ENCODE assay signal across 8 cellular contexts in genomic region chr16:30377050-30377811, GRCh38. TPM values are rescaled to one million over a fixed set of nuclear protein-coding genes. Genes with fewer than 3 reads are reported as not detected.
DNase-seq lines count a peak whose midpoint lies in the region; ATAC-seq, FAIRE-seq and TF ChIP-seq lines count a peak whose summit lies in the region.

No MANE protein-coding gene starts in this region.

- TF ChIP-seq CTCF in A549 (IDR thresholded peaks at IDR 0.05) (no peak), HCT116 (IDR thresholded peaks at IDR 0.05 in 2 of 3, conservative IDR thresholded peaks at IDR 0.05 in 1 of 3; ENCODE audit: borderline replicate concordance in 1 of 3, insufficient read depth in 1 of 3, low read depth in 2 of 3, low read length in 2 of 3) (no peak), right lobe of liver (IDR thresholded peaks at IDR 0.05) (no peak), upper lobe of left lung (IDR thresholded peaks at IDR 0.05) (no peak)

- peak overlapping the region; percentile 84 for H3K4me3 ChIP-seq in A549
- H3K4me3 ChIP-seq in HCT116 (replicated peaks in 1 of 2; ENCODE audit: low read depth in 1 of 2, low read length in 2 of 2) = peak overlapping the region; percentile 64 to 95
- H3K4me3 ChIP-seq in adipocyte (ENCODE audit: low read length) = peak overlapping the region; percentile 81
- peak overlapping the region; percentile 60 to 69 (median 64) for H3K4me3 ChIP-seq in right lobe of liver
- H3K4me3 ChIP-seq in upper lobe of left lung = peak overlapping the region in 3 of 4 donors; percentile 73 to 74 (median 73)

- H3K27me3 ChIP-seq in HCT116 (ENCODE audit: insufficient read depth, low read length) (no peaks in the 10 kb centered on the region), adipocyte (replicated peaks; ENCODE audit: control insufficient read depth, insufficient read depth, low read length) (no peaks in the 10 kb centered on the region), right lobe of liver (no peaks in the 10 kb centered on the region), upper lobe of left lung (no peaks in the 10 kb centered on the region)

- DNase-seq in A549 (ENCODE audit: low read depth in 1 of 2, low spot score in 1 of 2) (no peak), HCT116 (ENCODE audit: low read depth, low spot score) (no peak), adipocyte (ENCODE audit: low read depth) (no peak), right lobe of liver (no peak), upper lobe of left lung (no peak), middle frontal gyrus (ENCODE audit: extremely low spot score, low spot score) (no peak), AG20443 (ENCODE audit: low spot score) (no peak), NCI-H2227 treated with DMSO at 0.1 percent for 48 hours (lab: John Stamatoyannopoulos, UW) (no peak)

- TSS peak; percentile 84 for BruUV-seq in HCT116 (replicated peaks; lab: Mats Ljungman, UMichigan)

- ATAC-seq in A549 (no peak; a peak in 1 of 6 replicates), HCT116 (no peak), right lobe of liver (no peak), upper lobe of left lung (ENCODE audit: low FRiP score in 2 of 2) (no peak)

- TF ChIP-seq EP300 in A549 (IDR thresholded peaks at IDR 0.05) = no peak
- no peak for TF ChIP-seq EP300 in upper lobe of left lung (IDR thresholded peaks at IDR 0.05)

- CTCF ChIA-PET in A549 (lab: Yijun Ruan, JAX) (interaction anchor here (0.8 to 2.1 kb wide), 3 partner anchors 13 to 284 kb away, joined by 3 to 6 read pairs (median 3); no protein-coding TSS in a partner anchor), HCT116 (lab: Charles Lee) (no interaction called here)

- TF ChIP-seq POLR2A in A549 (IDR thresholded peaks at IDR 0.05; ENCODE audit: low read length) (peak; percentile 52; the same call in 1 of the 2 replicates), HCT116 (IDR thresholded peaks at IDR 0.05; ENCODE audit: borderline replicate concordance, extremely low read depth, insufficient read depth, insufficient read length) (no peak), right lobe of liver (IDR thresholded peaks at IDR 0.05) (no peak), upper lobe of left lung (IDR thresholded peaks at IDR 0.05) (no peak)

- TF ChIP-seq RAD21 in A549 (conservative IDR thresholded peaks at IDR 0.05 in 1 of 2, IDR thresholded peaks at IDR 0.05 in 1 of 2) = no peak
- no peak for TF ChIP-seq RAD21 in HCT116 (IDR thresholded peaks at IDR 0.05; ENCODE audit: low read depth)

- WGBS in A549 (ENCODE audit: missing lambda C conversion rate) = 59% methylated on average over 25 of the region's 29 CpGs
- WGBS in right lobe of liver (ENCODE audit: insufficient coverage, low coverage, low lambda C conversion rate, missing lambda C conversion rate) = 51% methylated on average over 20 of the region's 29 CpGs
- 33 to 48% methylated on average over 19 to 29 of the region's 29 CpGs for WGBS in upper lobe of left lung, 2 donors

- no peak for FAIRE-seq in A549 (lab: Jason Lieb, UNC)

- H2AFZ ChIP-seq in HCT116 (ENCODE audit: low read depth, low read length, poor library complexity, severe bottlenecking) = no peak overlapping the region

- H3K27ac ChIP-seq in A549 = peak overlapping the region; percentile 93 to 96
- peak overlapping the region; percentile 97 for H3K27ac ChIP-seq in HCT116 (ENCODE audit: low read depth, low read length)
- H3K27ac ChIP-seq in right lobe of liver = peak overlapping the region; percentile 88 to 97 (median 96)
- peak overlapping the region; percentile 97 to 100 (median 100) for H3K27ac ChIP-seq in upper lobe of left lung

- POLR2A ChIA-PET in A549 (lab: Yijun Ruan, JAX) = interaction anchor here (0.6 to 2.0 kb wide), 5 partner anchors 17 to 931 kb away, joined by 3 to 7 read pairs (median 4); partner anchors contain the start of genes ZNF48 and ZNF771
- POLR2A ChIA-PET in HCT116 (lab: Charles Lee) = interaction anchor here (0.9 kb wide), 1 partner anchor 18 kb away, joined by 3 read pairs; the partner anchor contains the start of gene ZNF48

- no peaks in the 10 kb centered on the region for H3K79me2 ChIP-seq in HCT116 (ENCODE audit: insufficient read depth, low read length)

- H3K9me2 ChIP-seq in HCT116 (ENCODE audit: insufficient read depth) = no peaks in the 10 kb centered on the region

- intact Hi-C loops in HCT116 (cut with micrococcal nuclease) (no loop called here), right lobe of liver (cut with DNase I) (no loop called here)

- peak overlapping the region; percentile 97 for H3K9ac ChIP-seq in HCT116 (ENCODE audit: low read length)
- H3K9ac ChIP-seq in adipocyte (ENCODE audit: low read length) = peak overlapping the region; percentile 92

- H4K20me1 ChIP-seq in HCT116 (ENCODE audit: insufficient read depth) = no peaks in the 10 kb centered on the region

- RAD21 ChIA-PET in HCT116 (lab: Charles Lee; ENCODE audit: low non-redundant PET in 1 of 2, low total read pairs in 2 of 2, uncharacterized antibody in 2 of 2, unreplicated experiment in 2 of 2) = interaction anchor here in 1 of 2 experiments (1.0 kb wide), 1 partner anchor 41 kb away, joined by 13 read pairs; no protein-coding TSS in a partner anchor

- H3K4me2 ChIP-seq in A549 = peak overlapping the region; percentile 73
- H3K4me2 ChIP-seq in HCT116 (ENCODE audit: low read length) = peak overlapping the region; percentile 100

- no peaks in the 10 kb centered on the region for H3K36me3 ChIP-seq in HCT116 (ENCODE audit: control insufficient read depth in 1 of 2, insufficient read depth in 2 of 2, low read length in 2 of 2)
- H3K36me3 ChIP-seq in adipocyte (ENCODE audit: control insufficient read depth, insufficient read depth, low read length, severe bottlenecking) = no peaks in the 10 kb centered on the region
- H3K36me3 ChIP-seq in right lobe of liver = no peaks in the 10 kb centered on the region
- no peaks in the 10 kb centered on the region for H3K36me3 ChIP-seq in upper lobe of left lung

- H3K4me1 ChIP-seq in A549 = peaks cover 12% of the 10 kb centered on the region
- peaks cover 14 to 33% of the 10 kb centered on the region in 2 experiments for H3K4me1 ChIP-seq in HCT116 (ENCODE audit: control insufficient read depth in 1 of 2, insufficient read depth in 2 of 2, low read length in 2 of 2)
- peaks cover 11% of the 10 kb centered on the region for H3K4me1 ChIP-seq in adipocyte (ENCODE audit: control insufficient read depth, insufficient read depth, low read length)
- H3K4me1 ChIP-seq in right lobe of liver = peaks cover 0 to 9% (median 3%) of the 10 kb centered on the region in 4 donors
- H3K4me1 ChIP-seq in upper lobe of left lung = peaks cover 13 to 19% (median 17%) of the 10 kb centered on the region in 4 donors

- H3K9me3 ChIP-seq in A549 (no peaks in the 10 kb centered on the region), HCT116 (ENCODE audit: control insufficient read depth in 1 of 2, insufficient read depth in 1 of 2, low read depth in 1 of 2, low read length in 2 of 2) (no peaks in the 10 kb centered on the region), adipocyte (ENCODE audit: control insufficient read depth, low read length) (no peaks in the 10 kb centered on the region), right lobe of liver (no peaks in the 10 kb centered on the region), upper lobe of left lung (no peaks in the 10 kb centered on the region)

RNA-seq across cellular contexts. Expression of gene MYL11, which starts 2.6 kb away (rescaled TPM):
- polyA plus RNA-seq in A549 (2011; rRNA removed) (not detected in 2 replicates), A549 (2017; fragmentation: RNase III; extraction: RNeasy Plus Mini Kit Qiagen cat#74134 plus additional on column Dnase treatment) (0.46 to 0.70 TPM (median 0.55 TPM) in 3 replicates)
- polyA plus RNA-seq in A549 (2012; cell fraction: cytosol; rRNA removed) = 0.38 and 0.45 TPM in 2 replicates
- not detected in 2 replicates for polyA plus RNA-seq in A549 (2012; cell fraction: nucleus; rRNA removed)
- not detected in 2 replicates for polyA minus RNA-seq in A549 (2011; rRNA and poly(A)+ RNA removed)
- total RNA-seq in HCT116 (2021; ENCODE audit: unreplicated experiment) (not detected), right lobe of liver (1 to 10 TPM in 1 of 6 experiments, not detected in 5; 1.4 TPM), upper lobe of left lung (1 to 10 TPM in 1 of 6 donors, not detected in 5; 1.6 TPM)
- 0.46 and 1.4 TPM in 2 replicates for polyA plus RNA-seq in HCT116 (2012)

RNA-seq across cellular contexts. Expression of gene SEPTIN1, which starts 5.1 kb away (rescaled TPM):
- polyA plus RNA-seq in A549 (2011; rRNA removed) = 0.13 and 0.17 TPM in 2 replicates
- 0.75 and 0.91 TPM in 2 replicates for polyA plus RNA-seq in A549 (2012; cell fraction: cytosol; rRNA removed)
- polyA plus RNA-seq in A549 (2012; cell fraction: nucleus; rRNA removed) = 0.54 and 0.69 TPM in 2 replicates
- polyA plus RNA-seq in A549 (2017; fragmentation: RNase III; extraction: RNeasy Plus Mini Kit Qiagen cat#74134 plus additional on column Dnase treatment) = 0.58 to 0.73 TPM (median 0.65 TPM) in 3 replicates
- polyA minus RNA-seq in A549 (2011; rRNA and poly(A)+ RNA removed) = not detected in 2 replicates
- 3.4 TPM for total RNA-seq in HCT116 (2021; ENCODE audit: unreplicated experiment)
- 2.3 and 2.4 TPM in 2 replicates for polyA plus RNA-seq in HCT116 (2012)
- total RNA-seq in right lobe of liver = 1 to 10 TPM in 3 of 6 experiments, under 1 TPM in 3; 0.12 to 1.7 (median 0.93) TPM
- 10 to 100 TPM in 1 of 6 donors, 1 to 10 TPM in 5; 3.5 to 13.6 (median 7.1) TPM for total RNA-seq in upper lobe of left lung

RNA-seq across cellular contexts. Expression of gene TBC1D10B, which starts 6.9 kb away (rescaled TPM):
- polyA plus RNA-seq in A549 (2011; rRNA removed) (10.9 and 12.6 TPM in 2 replicates), A549 (2017; fragmentation: RNase III; extraction: RNeasy Plus Mini Kit Qiagen cat#74134 plus additional on column Dnase treatment) (21.5 to 24.0 TPM (median 23.2 TPM) in 3 replicates)
- polyA plus RNA-seq in A549 (2012; cell fraction: cytosol; rRNA removed) = 19.3 and 22.4 TPM in 2 replicates
- 35.7 and 37.3 TPM in 2 replicates for polyA plus RNA-seq in A549 (2012; cell fraction: nucleus; rRNA removed)
- polyA minus RNA-seq in A549 (2011; rRNA and poly(A)+ RNA removed) = 21.7 and 27.9 TPM in 2 replicates
- total RNA-seq in HCT116 (2021; ENCODE audit: unreplicated experiment) (49.2 TPM), right lobe of liver (10 to 100 TPM in 3 of 6 experiments, 1 to 10 TPM in 3; 7.9 to 12.3 (median 10.6) TPM), upper lobe of left lung (10 to 100 TPM; 31.1 to 71.2 (median 40.3) TPM)
- 35.5 and 38.1 TPM in 2 replicates for polyA plus RNA-seq in HCT116 (2012)

RNA-seq across cellular contexts. Expression of gene ZNF48, which starts 18.0 kb away (rescaled TPM):
- 7.0 and 9.3 TPM in 2 replicates for polyA plus RNA-seq in A549 (2011; rRNA removed)
- 8.1 and 10.4 TPM in 2 replicates for polyA plus RNA-seq in A549 (2012; cell fraction: cytosol; rRNA removed)
- polyA plus RNA-seq in A549 (2012; cell fraction: nucleus; rRNA removed) = 12.0 and 13.2 TPM in 2 replicates
- polyA plus RNA-seq in A549 (2017; fragmentation: RNase III; extraction: RNeasy Plus Mini Kit Qiagen cat#74134 plus additional on column Dnase treatment) = 9.1 to 10.4 TPM (median 9.7 TPM) in 3 replicates
- polyA minus RNA-seq in A549 (2011; rRNA and poly(A)+ RNA removed) = 7.2 and 9.6 TPM in 2 replicates
- 17.9 TPM for total RNA-seq in HCT116 (2021; ENCODE audit: unreplicated experiment)
- 12.8 and 15.5 TPM in 2 replicates for polyA plus RNA-seq in HCT116 (2012)
- 1 to 10 TPM; 2.9 to 4.3 (median 3.9) TPM for total RNA-seq in right lobe of liver
- total RNA-seq in upper lobe of left lung = 10 to 100 TPM in 3 of 6 donors, 1 to 10 TPM in 3; 6.8 to 29.2 (median 10.9) TPM

RNA-seq across cellular contexts. Expression of gene CD2BP2, which starts 22.1 kb away (rescaled TPM):
- polyA plus RNA-seq in A549 (2011; rRNA removed) (33.9 and 35.6 TPM in 2 replicates), A549 (2017; fragmentation: RNase III; extraction: RNeasy Plus Mini Kit Qiagen cat#74134 plus additional on column Dnase treatment) (48.5 to 54.5 TPM (median 54.0 TPM) in 3 replicates)
- 29.0 and 31.3 TPM in 2 replicates for polyA plus RNA-seq in A549 (2012; cell fraction: cytosol; rRNA removed)
- polyA plus RNA-seq in A549 (2012; cell fraction: nucleus; rRNA removed) = 60.8 and 84.7 TPM in 2 replicates
- 29.2 and 30.8 TPM in 2 replicates for polyA minus RNA-seq in A549 (2011; rRNA and poly(A)+ RNA removed)
- total RNA-seq in HCT116 (2021; ENCODE audit: unreplicated experiment) (51.8 TPM), right lobe of liver (10 to 100 TPM; 14.8 to 23.8 (median 18.2) TPM), upper lobe of left lung (10 to 100 TPM; 24.2 to 63.7 (median 38.8) TPM)
- 24.9 and 27.4 TPM in 2 replicates for polyA plus RNA-seq in HCT116 (2012)

Comparison
In these comparisons a context has a peak if more than half of its experiments do, and no peak if none do; other contexts are left out.
1. Of the 6 proteins assayed by ChIP-seq in both A549 and HCT116: peak only in A549: POLR2A; only in HCT116: none; in both: none; in neither: 5.